In the genomic region with DNA sequence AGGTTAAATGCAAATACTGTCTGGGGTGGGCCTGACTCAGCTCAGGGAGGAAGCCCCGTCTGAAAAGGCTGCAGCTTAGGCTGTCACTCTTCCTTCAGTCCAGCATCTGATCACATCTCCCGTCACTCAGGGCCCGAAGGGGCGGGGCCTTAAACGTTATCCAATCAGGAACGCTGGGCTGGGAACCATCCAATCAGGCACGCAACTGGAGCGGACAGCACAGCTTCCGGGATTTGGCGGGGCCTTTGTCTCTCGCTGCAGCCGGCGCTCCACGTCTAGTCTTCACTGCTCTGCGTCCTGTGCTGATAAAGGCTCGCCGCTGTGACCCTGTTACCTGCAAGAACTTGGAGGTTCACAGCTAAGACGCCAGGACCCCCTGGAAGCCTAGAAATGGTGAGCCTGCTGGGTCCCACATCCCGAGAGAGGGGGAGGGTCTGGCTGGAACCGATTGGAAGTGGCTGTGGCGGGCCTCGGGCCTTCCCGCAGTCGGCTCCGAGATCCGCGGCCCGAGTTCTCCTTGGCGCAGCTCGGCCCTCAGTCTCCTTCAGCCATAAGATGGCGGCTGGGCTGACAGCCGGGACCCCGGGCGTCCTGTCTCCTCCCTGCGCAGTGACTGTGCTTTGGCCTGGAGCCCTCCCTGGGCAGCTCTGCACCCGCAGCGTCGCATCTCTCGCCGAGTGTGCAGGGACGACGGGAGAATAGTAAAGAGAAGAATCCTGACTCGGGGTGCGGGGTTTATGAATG, we compare ENCODE assay signal across 1 cellular context.
TF ChIP-seq lines count a peak whose summit lies in the region.

Gene ZNF92, plus strand, starts transcription at position 248 of the 744 bp plus-strand sequence. Its CDS starts 143 bp downstream, at position 391.

TF ChIP-seq in K562, 482 proteins besides CTCF, POLR2A, EP300 and RAD21 (continued from another document and continues in another):
- TF ChIP-seq, protein P1, sequence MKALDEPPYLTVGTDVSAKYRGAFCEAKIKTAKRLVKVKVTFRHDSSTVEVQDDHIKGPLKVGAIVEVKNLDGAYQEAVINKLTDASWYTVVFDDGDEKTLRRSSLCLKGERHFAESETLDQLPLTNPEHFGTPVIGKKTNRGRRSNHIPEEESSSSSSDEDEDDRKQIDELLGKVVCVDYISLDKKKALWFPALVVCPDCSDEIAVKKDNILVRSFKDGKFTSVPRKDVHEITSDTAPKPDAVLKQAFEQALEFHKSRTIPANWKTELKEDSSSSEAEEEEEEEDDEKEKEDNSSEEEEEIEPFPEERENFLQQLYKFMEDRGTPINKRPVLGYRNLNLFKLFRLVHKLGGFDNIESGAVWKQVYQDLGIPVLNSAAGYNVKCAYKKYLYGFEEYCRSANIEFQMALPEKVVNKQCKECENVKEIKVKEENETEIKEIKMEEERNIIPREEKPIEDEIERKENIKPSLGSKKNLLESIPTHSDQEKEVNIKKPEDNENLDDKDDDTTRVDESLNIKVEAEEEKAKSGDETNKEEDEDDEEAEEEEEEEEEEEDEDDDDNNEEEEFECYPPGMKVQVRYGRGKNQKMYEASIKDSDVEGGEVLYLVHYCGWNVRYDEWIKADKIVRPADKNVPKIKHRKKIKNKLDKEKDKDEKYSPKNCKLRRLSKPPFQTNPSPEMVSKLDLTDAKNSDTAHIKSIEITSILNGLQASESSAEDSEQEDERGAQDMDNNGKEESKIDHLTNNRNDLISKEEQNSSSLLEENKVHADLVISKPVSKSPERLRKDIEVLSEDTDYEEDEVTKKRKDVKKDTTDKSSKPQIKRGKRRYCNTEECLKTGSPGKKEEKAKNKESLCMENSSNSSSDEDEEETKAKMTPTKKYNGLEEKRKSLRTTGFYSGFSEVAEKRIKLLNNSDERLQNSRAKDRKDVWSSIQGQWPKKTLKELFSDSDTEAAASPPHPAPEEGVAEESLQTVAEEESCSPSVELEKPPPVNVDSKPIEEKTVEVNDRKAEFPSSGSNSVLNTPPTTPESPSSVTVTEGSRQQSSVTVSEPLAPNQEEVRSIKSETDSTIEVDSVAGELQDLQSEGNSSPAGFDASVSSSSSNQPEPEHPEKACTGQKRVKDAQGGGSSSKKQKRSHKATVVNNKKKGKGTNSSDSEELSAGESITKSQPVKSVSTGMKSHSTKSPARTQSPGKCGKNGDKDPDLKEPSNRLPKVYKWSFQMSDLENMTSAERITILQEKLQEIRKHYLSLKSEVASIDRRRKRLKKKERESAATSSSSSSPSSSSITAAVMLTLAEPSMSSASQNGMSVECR (CRISPR knock-in tag; IDR thresholded peaks at IDR 0.05) = peak; percentile 78
- peak; percentile 55; the same call in 1 of the 2 replicates for TF ChIP-seq ZBTB1 (CRISPR knock-in tag; IDR thresholded peaks at IDR 0.05; ENCODE audit: borderline replicate concordance, low read depth)
- TF ChIP-seq ZNF347 (CRISPR knock-in tag; IDR thresholded peaks at IDR 0.05; ENCODE audit: low read depth) = no peak
- TF ChIP-seq ZNF133 (CRISPR knock-in tag; IDR thresholded peaks at IDR 0.05) = no peak
- TF ChIP-seq, protein P2, sequence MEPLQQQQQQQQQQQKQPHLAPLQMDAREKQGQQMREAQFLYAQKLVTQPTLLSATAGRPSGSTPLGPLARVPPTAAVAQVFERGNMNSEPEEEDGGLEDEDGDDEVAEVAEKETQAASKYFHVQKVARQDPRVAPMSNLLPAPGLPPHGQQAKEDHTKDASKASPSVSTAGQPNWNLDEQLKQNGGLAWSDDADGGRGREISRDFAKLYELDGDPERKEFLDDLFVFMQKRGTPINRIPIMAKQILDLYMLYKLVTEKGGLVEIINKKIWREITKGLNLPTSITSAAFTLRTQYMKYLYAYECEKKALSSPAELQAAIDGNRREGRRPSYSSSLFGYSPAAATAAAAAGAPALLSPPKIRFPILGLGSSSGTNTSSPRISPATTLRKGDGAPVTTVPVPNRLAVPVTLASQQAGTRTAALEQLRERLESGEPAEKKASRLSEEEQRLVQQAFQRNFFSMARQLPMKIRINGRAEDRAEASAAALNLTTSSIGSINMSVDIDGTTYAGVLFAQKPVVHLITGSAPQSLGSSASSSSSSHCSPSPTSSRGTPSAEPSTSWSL (CRISPR knock-in tag; IDR thresholded peaks at IDR 0.05; ENCODE audit: borderline replicate concordance) = no peak
- no peak for TF ChIP-seq ZC3H8 (IDR thresholded peaks at IDR 0.05)
- TF ChIP-seq, protein P3, sequence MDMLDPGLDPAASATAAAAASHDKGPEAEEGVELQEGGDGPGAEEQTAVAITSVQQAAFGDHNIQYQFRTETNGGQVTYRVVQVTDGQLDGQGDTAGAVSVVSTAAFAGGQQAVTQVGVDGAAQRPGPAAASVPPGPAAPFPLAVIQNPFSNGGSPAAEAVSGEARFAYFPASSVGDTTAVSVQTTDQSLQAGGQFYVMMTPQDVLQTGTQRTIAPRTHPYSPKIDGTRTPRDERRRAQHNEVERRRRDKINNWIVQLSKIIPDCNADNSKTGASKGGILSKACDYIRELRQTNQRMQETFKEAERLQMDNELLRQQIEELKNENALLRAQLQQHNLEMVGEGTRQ (CRISPR knock-in tag; IDR thresholded peaks at IDR 0.05) = no peak
- peak; percentile 58 for TF ChIP-seq SP2 (IDR thresholded peaks at IDR 0.05; ENCODE audit: extremely low read depth, low read depth, low read length, poor library complexity, severe bottlenecking)
- TF ChIP-seq, protein P4, sequence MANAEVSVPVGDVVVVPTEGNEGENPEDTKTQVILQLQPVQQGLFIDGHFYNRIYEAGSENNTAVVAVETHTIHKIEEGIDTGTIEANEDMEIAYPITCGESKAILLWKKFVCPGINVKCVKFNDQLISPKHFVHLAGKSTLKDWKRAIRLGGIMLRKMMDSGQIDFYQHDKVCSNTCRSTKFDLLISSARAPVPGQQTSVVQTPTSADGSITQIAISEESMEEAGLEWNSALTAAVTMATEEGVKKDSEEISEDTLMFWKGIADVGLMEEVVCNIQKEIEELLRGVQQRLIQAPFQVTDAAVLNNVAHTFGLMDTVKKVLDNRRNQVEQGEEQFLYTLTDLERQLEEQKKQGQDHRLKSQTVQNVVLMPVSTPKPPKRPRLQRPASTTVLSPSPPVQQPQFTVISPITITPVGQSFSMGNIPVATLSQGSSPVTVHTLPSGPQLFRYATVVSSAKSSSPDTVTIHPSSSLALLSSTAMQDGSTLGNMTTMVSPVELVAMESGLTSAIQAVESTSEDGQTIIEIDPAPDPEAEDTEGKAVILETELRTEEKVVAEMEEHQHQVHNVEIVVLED (CRISPR knock-in tag; IDR thresholded peaks at IDR 0.05) = no peak
- no peak for TF ChIP-seq GABPB2 (CRISPR knock-in tag; conservative IDR thresholded peaks at IDR 0.05)
- TF ChIP-seq, protein P5, sequence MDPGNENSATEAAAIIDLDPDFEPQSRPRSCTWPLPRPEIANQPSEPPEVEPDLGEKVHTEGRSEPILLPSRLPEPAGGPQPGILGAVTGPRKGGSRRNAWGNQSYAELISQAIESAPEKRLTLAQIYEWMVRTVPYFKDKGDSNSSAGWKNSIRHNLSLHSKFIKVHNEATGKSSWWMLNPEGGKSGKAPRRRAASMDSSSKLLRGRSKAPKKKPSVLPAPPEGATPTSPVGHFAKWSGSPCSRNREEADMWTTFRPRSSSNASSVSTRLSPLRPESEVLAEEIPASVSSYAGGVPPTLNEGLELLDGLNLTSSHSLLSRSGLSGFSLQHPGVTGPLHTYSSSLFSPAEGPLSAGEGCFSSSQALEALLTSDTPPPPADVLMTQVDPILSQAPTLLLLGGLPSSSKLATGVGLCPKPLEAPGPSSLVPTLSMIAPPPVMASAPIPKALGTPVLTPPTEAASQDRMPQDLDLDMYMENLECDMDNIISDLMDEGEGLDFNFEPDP (CRISPR knock-in tag; IDR thresholded peaks at IDR 0.05) = no peak
- TF ChIP-seq NCOA6 (IDR thresholded peaks at IDR 0.05) = no peak; the same call in 1 of the 2 replicates
- TF ChIP-seq PHB2 (IDR thresholded peaks at IDR 0.05; ENCODE audit: low read depth) = no peak
- TF ChIP-seq KLF6 (CRISPR knock-in tag; IDR thresholded peaks at IDR 0.05; ENCODE audit: borderline replicate concordance) = no peak
- TF ChIP-seq, protein P6, sequence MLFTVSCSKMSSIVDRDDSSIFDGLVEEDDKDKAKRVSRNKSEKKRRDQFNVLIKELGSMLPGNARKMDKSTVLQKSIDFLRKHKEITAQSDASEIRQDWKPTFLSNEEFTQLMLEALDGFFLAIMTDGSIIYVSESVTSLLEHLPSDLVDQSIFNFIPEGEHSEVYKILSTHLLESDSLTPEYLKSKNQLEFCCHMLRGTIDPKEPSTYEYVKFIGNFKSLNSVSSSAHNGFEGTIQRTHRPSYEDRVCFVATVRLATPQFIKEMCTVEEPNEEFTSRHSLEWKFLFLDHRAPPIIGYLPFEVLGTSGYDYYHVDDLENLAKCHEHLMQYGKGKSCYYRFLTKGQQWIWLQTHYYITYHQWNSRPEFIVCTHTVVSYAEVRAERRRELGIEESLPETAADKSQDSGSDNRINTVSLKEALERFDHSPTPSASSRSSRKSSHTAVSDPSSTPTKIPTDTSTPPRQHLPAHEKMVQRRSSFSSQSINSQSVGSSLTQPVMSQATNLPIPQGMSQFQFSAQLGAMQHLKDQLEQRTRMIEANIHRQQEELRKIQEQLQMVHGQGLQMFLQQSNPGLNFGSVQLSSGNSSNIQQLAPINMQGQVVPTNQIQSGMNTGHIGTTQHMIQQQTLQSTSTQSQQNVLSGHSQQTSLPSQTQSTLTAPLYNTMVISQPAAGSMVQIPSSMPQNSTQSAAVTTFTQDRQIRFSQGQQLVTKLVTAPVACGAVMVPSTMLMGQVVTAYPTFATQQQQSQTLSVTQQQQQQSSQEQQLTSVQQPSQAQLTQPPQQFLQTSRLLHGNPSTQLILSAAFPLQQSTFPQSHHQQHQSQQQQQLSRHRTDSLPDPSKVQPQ (CRISPR knock-in tag; IDR thresholded peaks at IDR 0.05; ENCODE audit: borderline replicate concordance) = no peak
- TF ChIP-seq, protein P7, sequence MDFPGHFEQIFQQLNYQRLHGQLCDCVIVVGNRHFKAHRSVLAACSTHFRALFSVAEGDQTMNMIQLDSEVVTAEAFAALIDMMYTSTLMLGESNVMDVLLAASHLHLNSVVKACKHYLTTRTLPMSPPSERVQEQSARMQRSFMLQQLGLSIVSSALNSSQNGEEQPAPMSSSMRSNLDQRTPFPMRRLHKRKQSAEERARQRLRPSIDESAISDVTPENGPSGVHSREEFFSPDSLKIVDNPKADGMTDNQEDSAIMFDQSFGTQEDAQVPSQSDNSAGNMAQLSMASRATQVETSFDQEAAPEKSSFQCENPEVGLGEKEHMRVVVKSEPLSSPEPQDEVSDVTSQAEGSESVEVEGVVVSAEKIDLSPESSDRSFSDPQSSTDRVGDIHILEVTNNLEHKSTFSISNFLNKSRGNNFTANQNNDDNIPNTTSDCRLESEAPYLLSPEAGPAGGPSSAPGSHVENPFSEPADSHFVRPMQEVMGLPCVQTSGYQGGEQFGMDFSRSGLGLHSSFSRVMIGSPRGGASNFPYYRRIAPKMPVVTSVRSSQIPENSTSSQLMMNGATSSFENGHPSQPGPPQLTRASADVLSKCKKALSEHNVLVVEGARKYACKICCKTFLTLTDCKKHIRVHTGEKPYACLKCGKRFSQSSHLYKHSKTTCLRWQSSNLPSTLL (IDR thresholded peaks at IDR 0.05) = no peak
- TF ChIP-seq ID3 (CRISPR knock-in tag; IDR thresholded peaks at IDR 0.05) = no peak
- TF ChIP-seq ID3 (tag; IDR thresholded peaks at IDR 0.05) = no peak
- TF ChIP-seq XRCC5 (IDR thresholded peaks at IDR 0.05; ENCODE audit: low read depth, low read length) = no peak
- TF ChIP-seq RFX7 (CRISPR knock-in tag; IDR thresholded peaks at IDR 0.05) = no peak
- TF ChIP-seq ZNF175 (CRISPR knock-in tag; IDR thresholded peaks at IDR 0.05; ENCODE audit: low read depth) = no peak
- TF ChIP-seq NFE2L1 (tag; IDR thresholded peaks at IDR 0.05; ENCODE audit: borderline replicate concordance, low read depth) = no peak
- TF ChIP-seq L3MBTL2 (IDR thresholded peaks at IDR 0.05) = peak; percentile 77
- TF ChIP-seq FIP1L1 (IDR thresholded peaks at IDR 0.05; ENCODE audit: low read depth, low read length, poor library complexity, severe bottlenecking) = no peak
- peak; percentile 56 for TF ChIP-seq TEAD4 (IDR thresholded peaks at IDR 0.05; ENCODE audit: low read length)
- TF ChIP-seq TEAD4 (CRISPR knock-in tag; IDR thresholded peaks at IDR 0.05; ENCODE audit: borderline replicate concordance) = no peak
- TF ChIP-seq YBX1 (IDR thresholded peaks at IDR 0.05) = no peak
- TF ChIP-seq ZNF780A (CRISPR knock-in tag; IDR thresholded peaks at IDR 0.05) = no peak
- TF ChIP-seq PTBP1 (IDR thresholded peaks at IDR 0.05; ENCODE audit: low read depth, low read length) = no peak
- TF ChIP-seq MBD2 (IDR thresholded peaks at IDR 0.05; ENCODE audit: borderline replicate concordance, low read depth) = peak; percentile 94
- no peak for TF ChIP-seq MIER1 (IDR thresholded peaks at IDR 0.05; ENCODE audit: low read depth)
- no peak for TF ChIP-seq CBFA2T2 (conservative IDR thresholded peaks at IDR 0.05)
- TF ChIP-seq ZNF311 (CRISPR knock-in tag; IDR thresholded peaks at IDR 0.05) = no peak
- TF ChIP-seq U2AF1 (optimal IDR thresholded peaks at IDR 0.05; ENCODE audit: low read depth, low read length) = no peak
- TF ChIP-seq REST (CRISPR knock-in tag; IDR thresholded peaks at IDR 0.05; ENCODE audit: low read depth) = no peak
- TF ChIP-seq CBX8 (IDR thresholded peaks at IDR 0.05; ENCODE audit: borderline replicate concordance, extremely low read depth, low read depth, low read length, poor library complexity, severe bottlenecking) = no peak
- peak; percentile 88 for TF ChIP-seq CXXC5 (CRISPR knock-in tag; IDR thresholded peaks at IDR 0.05)
- TF ChIP-seq FOXJ2 (tag; IDR thresholded peaks at IDR 0.05) = no peak
- peak; percentile 95 for TF ChIP-seq POLR2AphosphoS5 (IDR thresholded peaks at IDR 0.05; ENCODE audit: control insufficient read depth, insufficient read depth, low read depth, low read length)
- peak; percentile 74 for TF ChIP-seq CHD2 (IDR thresholded peaks at IDR 0.05; ENCODE audit: low read depth, low read length)
